ENCODE assay signal across 8 cellular contexts in genomic region chr10:101063162-101063525, GRCh38. TPM values are rescaled to one million over a fixed set of nuclear protein-coding genes. Genes with fewer than 3 reads are reported as not detected.
DNase-seq lines count a peak whose midpoint lies in the region; ATAC-seq, FAIRE-seq and TF ChIP-seq lines count a peak whose summit lies in the region.

No MANE protein-coding gene starts in this region.

- H3K4me3 Mint-ChIP-seq in WTC11 = peak overlapping the region; percentile 80

- peak overlapping the region; percentile 97 to 98 for H3K27ac ChIP-seq in right atrium auricular region
- H3K27ac ChIP-seq in mesodermal cell (ENCODE audit: low read depth, low read length, severe bottlenecking) = no peak overlapping the region
- no peak overlapping the region for H3K27ac ChIP-seq in vagina

- 15% methylated on average over 9 to 10 of the region's 11 CpGs for WGBS in mesodermal cell (ENCODE audit: insufficient coverage in 2 of 2), 2 experiments

- H3K4me3 ChIP-seq in right atrium auricular region = peak overlapping the region; percentile 9 to 72
- H3K4me3 ChIP-seq in mesodermal cell (ENCODE audit: extremely low read depth, insufficient read depth, low read length, poor library complexity, severe bottlenecking) = peak overlapping the region; percentile 63
- H3K4me3 ChIP-seq in vagina = peak overlapping the region; percentile 68 to 84

- H3K36me3 ChIP-seq in right atrium auricular region (no peaks in the 10 kb centered on the region), mesodermal cell (ENCODE audit: control insufficient read depth, insufficient read depth, low read length) (no peaks in the 10 kb centered on the region), vagina (no peaks in the 10 kb centered on the region)

- H3K4me1 Mint-ChIP-seq in WTC11 = peaks cover 48% of the 10 kb centered on the region

- TF ChIP-seq POLR2A in vagina (IDR thresholded peaks at IDR 0.05) = no peak

- H3K4me1 ChIP-seq in right atrium auricular region = peaks cover 0 to 72% of the 10 kb centered on the region in 2 donors
- H3K4me1 ChIP-seq in mesodermal cell (ENCODE audit: control insufficient read depth, insufficient read depth, low read length, poor library complexity, severe bottlenecking) = peaks cover 27% of the 10 kb centered on the region
- H3K4me1 ChIP-seq in vagina = peaks cover 58% of the 10 kb centered on the region

- H3K9me3 ChIP-seq in right atrium auricular region (no peaks in the 10 kb centered on the region), mesodermal cell (ENCODE audit: control insufficient read depth, low read length) (no peaks in the 10 kb centered on the region), vagina (no peaks in the 10 kb centered on the region)

- CTCF ChIA-PET in WTC11 (lab: Charles Lee) = interaction anchor here (0.6 to 15.0 kb wide), 15 partner anchors 11 to 78 kb away, joined by 3 to 405 read pairs (median 6); partner anchors contain the start of genes LZTS2, PDZD7 and SFXN3

- no peak for TF ChIP-seq CTCF in right atrium auricular region (IDR thresholded peaks at IDR 0.05)
- TF ChIP-seq CTCF in WTC11 (IDR thresholded peaks at IDR 0.05) = no peak
- no peak for TF ChIP-seq CTCF in vagina (IDR thresholded peaks at IDR 0.05)

- H3K27me3 ChIP-seq in right atrium auricular region (no peaks in the 10 kb centered on the region), vagina (no peaks in the 10 kb centered on the region)

- no peak for FAIRE-seq in HTR-8/SVneo (lab: Jason Lieb, UNC)

- intact Hi-C loops in cardiac septum (cut with DNase I) = loop anchor here (5.0 kb wide), 1 partner anchor 66 kb away; the partner anchor contains the start of gene LZTS2
- intact Hi-C loops in vagina (cut with DNase I) = loop anchor here (1.0 to 5.0 kb wide), 2 partner anchors 21 to 71 kb away; no protein-coding TSS in a partner anchor

- peaks cover 63% of the 10 kb centered on the region for H3K27me3 Mint-ChIP-seq in WTC11 (ENCODE audit: low read depth)

- ATAC-seq in WTC11 (no peak), GM18502 (IDR thresholded peaks at IDR 0.05; ENCODE audit: poor library complexity, unreplicated experiment) (no peak)

- H3K36me3 Mint-ChIP-seq in WTC11 = no peaks in the 10 kb centered on the region

- no peak overlapping the region for H3K27ac Mint-ChIP-seq in WTC11

- POLR2A ChIA-PET in WTC11 (lab: Charles Lee) = interaction anchor here (1.3 to 1.4 kb wide), 2 partner anchors 16 to 77 kb away, joined by 3 to 4 read pairs; no protein-coding TSS in a partner anchor

- no peaks in the 10 kb centered on the region for H3K9me3 Mint-ChIP-seq in WTC11

- no peak for DNase-seq in right atrium auricular region (ENCODE audit: low spot score)
- no peak for DNase-seq in cardiac septum (ENCODE audit: low spot score)
- no peak for DNase-seq in WTC11 (ENCODE audit: low spot score)
- DNase-seq in vagina (ENCODE audit: extremely low spot score in 2 of 2) = no peak
- DNase-seq in NOMO-1 (lab: John Stamatoyannopoulos, UW; ENCODE audit: unreplicated experiment in 2 of 2) = no peak
- DNase-seq in HTR-8/SVneo (ENCODE audit: insufficient read length, low spot score) = no peak

TF ChIP-seq in WTC11, 78 proteins besides CTCF, POLR2A, EP300 and RAD21:
- TF ChIP-seq, protein P1, sequence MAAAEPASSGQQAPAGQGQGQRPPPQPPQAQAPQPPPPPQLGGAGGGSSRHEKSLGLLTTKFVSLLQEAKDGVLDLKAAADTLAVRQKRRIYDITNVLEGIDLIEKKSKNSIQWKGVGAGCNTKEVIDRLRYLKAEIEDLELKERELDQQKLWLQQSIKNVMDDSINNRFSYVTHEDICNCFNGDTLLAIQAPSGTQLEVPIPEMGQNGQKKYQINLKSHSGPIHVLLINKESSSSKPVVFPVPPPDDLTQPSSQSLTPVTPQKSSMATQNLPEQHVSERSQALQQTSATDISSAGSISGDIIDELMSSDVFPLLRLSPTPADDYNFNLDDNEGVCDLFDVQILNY (CRISPR knock-in tag; IDR thresholded peaks at IDR 0.05) = no peak
- no peak for TF ChIP-seq ZNF423 (CRISPR knock-in tag; IDR thresholded peaks at IDR 0.05)

RNA-seq across cellular contexts. Expression of gene KAZALD1, which starts 1.4 kb away (rescaled TPM):
- total RNA-seq in right atrium auricular region (1 to 10 TPM; 7.0 to 7.5 TPM), cardiac septum (12.1 TPM), WTC11 (2021) (9.6 to 19.2 TPM (median 10.2 TPM) in 3 replicates), vagina (4.2 TPM)
- 5.3 TPM for polyA plus RNA-seq in mesodermal cell (2013, experiment 1 of 2)
- 3.9 TPM for polyA plus RNA-seq in mesodermal cell (2013, experiment 2 of 2)

RNA-seq across cellular contexts. Expression of gene SFXN3, which starts 32.1 kb away (rescaled TPM):
- total RNA-seq in right atrium auricular region = 10 to 100 TPM; 16.4 to 42.9 TPM
- total RNA-seq in cardiac septum = 30.8 TPM
- 2.5 to 5.6 TPM (median 3.2 TPM) in 3 replicates for total RNA-seq in WTC11 (2021)
- polyA plus RNA-seq in mesodermal cell (2013, experiment 1 of 2) = 33.8 TPM
- 26.8 TPM for polyA plus RNA-seq in mesodermal cell (2013, experiment 2 of 2)
- total RNA-seq in vagina = 95.0 TPM

RNA-seq across cellular contexts. Expression of gene PDZD7, which starts 32.2 kb away (rescaled TPM):
- 1 to 10 TPM in 1 of 2 donors, under 1 TPM in 1; 0.59 to 1.3 TPM for total RNA-seq in right atrium auricular region
- total RNA-seq in cardiac septum = 0.40 TPM
- total RNA-seq in WTC11 (2021) = 1.9 to 2.7 TPM (median 2.6 TPM) in 3 replicates
- 0.55 TPM for polyA plus RNA-seq in mesodermal cell (2013, experiment 1 of 2)
- 1.1 TPM for polyA plus RNA-seq in mesodermal cell (2013, experiment 2 of 2)
- total RNA-seq in vagina = 1.5 TPM

Comparison
In these comparisons a context has a peak if more than half of its experiments do, and no peak if none do; other contexts are left out.
1. H3K27ac ChIP-seq: peak in right atrium auricular region (2 of 2); none in mesodermal cell (single experiment) and vagina (single experiment).
2. Peak in every context shown above with its lines, with median percentiles within 50 percentile points of each other: H3K4me3 ChIP-seq.